ENCODE assay signal across 8 cellular contexts in the genomic region with DNA sequence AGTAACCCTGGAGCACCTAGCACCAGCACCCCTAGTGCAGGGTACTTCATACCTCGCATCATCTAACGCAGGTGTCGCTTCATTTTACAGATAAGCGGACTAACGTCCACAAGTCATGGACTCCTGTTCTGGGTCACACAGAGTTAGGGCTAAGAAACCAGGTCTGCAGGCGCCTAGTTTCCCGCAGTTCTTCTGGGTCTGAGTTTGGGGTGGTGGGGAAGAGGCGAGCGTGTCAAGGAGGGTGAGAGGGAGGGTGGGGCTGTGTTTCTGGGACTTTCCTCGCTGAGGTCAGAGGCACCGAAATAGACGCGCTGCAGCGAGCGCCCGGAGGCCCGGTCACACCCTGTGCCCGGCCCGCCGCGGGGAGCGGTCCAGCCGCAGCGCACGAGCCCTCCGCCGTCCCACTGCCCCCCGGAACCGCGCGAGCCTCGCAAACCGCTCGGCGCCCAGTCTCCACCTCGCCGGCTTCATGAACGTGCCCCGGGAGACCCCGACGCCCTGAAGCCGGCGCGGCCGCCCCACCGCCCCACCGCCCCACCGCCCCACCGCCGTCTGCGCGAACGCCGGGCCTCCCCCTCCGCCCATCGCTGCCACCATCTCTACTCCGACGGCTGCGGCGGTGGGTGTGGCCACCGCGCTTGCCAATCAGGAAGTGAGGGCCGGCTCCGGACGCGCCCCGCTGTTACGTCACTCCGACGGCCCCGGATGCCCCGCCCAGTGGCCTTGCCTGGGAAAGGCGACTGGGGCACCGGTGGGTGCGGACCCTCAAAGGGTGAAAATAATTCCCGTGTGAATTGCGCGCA. TPM values are rescaled to one million over a fixed set of nuclear protein-coding genes. Genes with fewer than 3 reads are reported as not detected.
DNase-seq lines count a peak whose midpoint lies in the region; TF ChIP-seq lines count a peak whose summit lies in the region.

No MANE protein-coding gene starts in this region.

- H3K9me2 ChIP-seq in OCI-LY7 (ENCODE audit: insufficient read depth, low read length), result no peaks in the 10 kb centered on the region

- POLR2A ChIA-PET in Caco-2 (lab: Charles Lee), result interaction anchor here (0.6 kb wide), 2 partner anchors 360 to 895 kb away, joined by 3 to 7 read pairs; no protein-coding TSS in a partner anchor
- POLR2A ChIA-PET in OCI-LY7 (lab: Charles Lee), result interaction anchor here (1.0 to 3.8 kb wide), 2 partner anchors 34 to 51 kb away, joined by 3 to 34 read pairs; no protein-coding TSS in a partner anchor

- H3K36me3 ChIP-seq in Caco-2 (ENCODE audit: control insufficient read depth, insufficient read depth, low read length), result no peaks in the 10 kb centered on the region
- H3K36me3 ChIP-seq in OCI-LY7 (ENCODE audit: insufficient read depth, low read length), result no peaks in the 10 kb centered on the region
- no peaks in the 10 kb centered on the region for H3K36me3 ChIP-seq in esophagus muscularis mucosa
- H3K36me3 ChIP-seq in muscle layer of duodenum (ENCODE audit: control insufficient read depth in 1 of 2, insufficient read depth in 2 of 2, low read length in 2 of 2), result no peaks in the 10 kb centered on the region

- no peaks in the 10 kb centered on the region for H3K27me3 Mint-ChIP-seq in Caco-2 (ENCODE audit: insufficient read depth, unreplicated experiment)

- intact Hi-C loops in Caco-2 (cut with micrococcal nuclease; ENCODE audit: unreplicated experiment) (loop anchor here (5.0 kb wide), 1 partner anchor 267 kb away; a partner anchor contains a TSS), OCI-LY7 (cut with micrococcal nuclease; ENCODE audit: unreplicated experiment) (loop anchor here (10.0 kb wide), 1 partner anchor 335 kb away; a partner anchor contains a TSS), esophagus muscularis mucosa (cut with DNase I) (loop anchor here (5.0 to 10.0 kb wide), 2 partner anchors 185 to 267 kb away; a partner anchor contains a TSS)

- H3K4me1 Mint-ChIP-seq in Caco-2 (ENCODE audit: low read depth, unreplicated experiment), result peaks cover 22% of the 10 kb centered on the region

- H3K36me3 Mint-ChIP-seq in Caco-2 (ENCODE audit: insufficient read depth, unreplicated experiment), result peaks cover 11% of the 10 kb centered on the region

- no peaks in the 10 kb centered on the region for H4K20me1 ChIP-seq in OCI-LY7 (ENCODE audit: insufficient read depth, low read length)

- TF ChIP-seq EP300 in esophagus muscularis mucosa (IDR thresholded peaks at IDR 0.05), result no peak

- H3K4me3 Mint-ChIP-seq in Caco-2 (ENCODE audit: unreplicated experiment), result peak overlapping the region; percentile 72

- H3K27me3 ChIP-seq in Caco-2 (replicated peaks; ENCODE audit: control insufficient read depth, insufficient read depth, low read length) (no peaks in the 10 kb centered on the region), esophagus muscularis mucosa (no peaks in the 10 kb centered on the region), muscle layer of duodenum (ENCODE audit: low read depth, low read length) (no peaks in the 10 kb centered on the region)

- TF ChIP-seq POLR2A in esophagus muscularis mucosa (IDR thresholded peaks at IDR 0.05; ENCODE audit: low read depth), result peak; percentile 44

- H3K4me1 ChIP-seq in Caco-2 (peaks cover 10% of the 10 kb centered on the region), OCI-LY7 (ENCODE audit: insufficient read depth, low read length, poor library complexity, severe bottlenecking) (peaks cover 55% of the 10 kb centered on the region), esophagus muscularis mucosa (peaks cover 57 to 65% (median 59%) of the 10 kb centered on the region in 4 donors), muscle layer of duodenum (ENCODE audit: control insufficient read depth in 1 of 2, insufficient read depth in 2 of 2, low read length in 2 of 2) (peaks cover 3 to 27% of the 10 kb centered on the region in 2 donors)

- H3K27ac Mint-ChIP-seq in Caco-2 (ENCODE audit: unreplicated experiment), result peak overlapping the region; percentile 21

- peak overlapping the region; percentile 44 for H3K4me3 ChIP-seq in Caco-2 (ENCODE audit: low read depth, low read length)
- peak overlapping the region; percentile 69 for H3K4me3 ChIP-seq in OCI-LY7 (ENCODE audit: low read depth, low read length, poor library complexity, severe bottlenecking)
- H3K4me3 ChIP-seq in esophagus muscularis mucosa, result peak overlapping the region; percentile 68 to 88 (median 75)
- H3K4me3 ChIP-seq in muscle layer of duodenum (ENCODE audit: low read depth in 1 of 2, low read length in 2 of 2), result peak overlapping the region; percentile 55 to 62

- TSS peak; percentile 29 for BruUV-seq in Caco-2 (replicated peaks; lab: Mats Ljungman, UMichigan)
- no TSS peak for BruUV-seq in OCI-LY7 (replicated peaks; lab: Mats Ljungman, UMichigan)

- WGBS in esophagus muscularis mucosa, result 34% methylated on average over 17 of the region's 78 CpGs

- peak overlapping the region; percentile 65; the same call in 1 of the 2 replicates for H2AFZ ChIP-seq in OCI-LY7 (ENCODE audit: low read length)

- H3K4me2 ChIP-seq in OCI-LY7 (ENCODE audit: low read length), result peak overlapping the region; percentile 82

- CTCF ChIA-PET in Caco-2 (lab: Charles Lee) (no interaction called here), OCI-LY7 (lab: Charles Lee; ENCODE audit: unreplicated experiment) (interaction anchor here (1.0 kb wide), 1 partner anchor 52 kb away, joined by 3 read pairs; no protein-coding TSS in a partner anchor)

- TF ChIP-seq CTCF in Caco-2 (IDR thresholded peaks at IDR 0.05; ENCODE audit: insufficient read depth in 1 of 2, low read depth in 1 of 2, low read length in 1 of 2, severe bottlenecking in 1 of 2, unreplicated experiment in 1 of 2) (no peak), GM20000 (IDR thresholded peaks at IDR 0.05; ENCODE audit: extremely low read depth, missing control alignments) (no peak), OCI-LY7 (conservative IDR thresholded peaks at IDR 0.05; ENCODE audit: low read length) (0 out of 2 replicates have a peak, but pooled peaks have one; percentile 8), esophagus muscularis mucosa (IDR thresholded peaks at IDR 0.05) (no peak)

- no peaks in the 10 kb centered on the region for H3K9me3 ChIP-seq in Caco-2
- no peaks in the 10 kb centered on the region for H3K9me3 ChIP-seq in OCI-LY7 (ENCODE audit: low read length)
- H3K9me3 ChIP-seq in esophagus muscularis mucosa, result no peaks in the 10 kb centered on the region
- H3K9me3 ChIP-seq in muscle layer of duodenum (ENCODE audit: control insufficient read depth in 1 of 2, low read length in 2 of 2), result no peaks in the 10 kb centered on the region

- DNase-seq in Caco-2 (peak; percentile 87 to 89), GM20000 (ENCODE audit: low spot score) (peak; percentile 92), HUDEP-2 (lab: John Stamatoyannopoulos, UW; ENCODE audit: unreplicated experiment in 76 of 76) (peak in 70 of 76 experiments; percentile 21 to 85 (median 70)), OCI-LY7 (ENCODE audit: low spot score) (peak; percentile 94), esophagus muscularis mucosa (ENCODE audit: extremely low spot score) (peak; percentile 95)
- peak; percentile 91 to 92 for DNase-seq in activated T-cell treated with anti-CD3 and anti-CD28 coated beads, Interleukin-2, amount 50 U/mL, for 48 hours
- DNase-seq in stimulated activated CD8-positive, alpha-beta memory T cell treated with anti-CD3 and anti-CD28 coated beads, Interleukin-7, amount 100 ng/mL, for 24 hours (ENCODE audit: low read depth), result peak; percentile 71

- H3K9me3 Mint-ChIP-seq in Caco-2 (ENCODE audit: unreplicated experiment), result no peaks in the 10 kb centered on the region

- H3K27ac ChIP-seq in OCI-LY7 (ENCODE audit: low read depth, low read length, poor library complexity, severe bottlenecking) (peak overlapping the region; percentile 80), esophagus muscularis mucosa (replicated peaks in 1 of 4) (peak overlapping the region; percentile 91 to 96 (median 94)), muscle layer of duodenum (ENCODE audit: low read length) (peak overlapping the region; percentile 80)

- no peaks in the 10 kb centered on the region for H3K79me2 ChIP-seq in OCI-LY7 (ENCODE audit: insufficient read depth, low read depth, low read length)

RNA-seq across cellular contexts. Expression of a gene that starts 12.3 kb away (rescaled TPM):
- total RNA-seq in Caco-2 (2022), result 39.0 and 44.5 TPM in 2 replicates
- 7.7 and 9.5 TPM in 2 replicates for total RNA-seq in OCI-LY7 (2014; rRNA removed; shearing (Covaris generic))
- total RNA-seq in OCI-LY7 (2022), result 6.0 and 6.8 TPM in 2 replicates
- 10 to 100 TPM; 33.2 to 86.3 (median 70.2) TPM for total RNA-seq in esophagus muscularis mucosa

RNA-seq across cellular contexts. Expression of a gene that starts 24.7 kb away (rescaled TPM):
- total RNA-seq in Caco-2 (2022) (not detected in 2 replicates), OCI-LY7 (2022) (0.98 and 1.2 TPM in 2 replicates), esophagus muscularis mucosa (10 to 100 TPM; 12.0 to 32.1 (median 12.6) TPM)
- 2.2 and 4.1 TPM in 2 replicates for total RNA-seq in OCI-LY7 (2014; rRNA removed; shearing (Covaris generic))

RNA-seq across cellular contexts. Expression of a gene that starts 55.8 kb away (rescaled TPM):
- total RNA-seq in Caco-2 (2022) (17.0 and 17.3 TPM in 2 replicates), OCI-LY7 (2022) (8.4 and 13.8 TPM in 2 replicates), esophagus muscularis mucosa (10 to 100 TPM; 14.7 to 54.3 (median 35.4) TPM)
- 5.5 and 6.5 TPM in 2 replicates for total RNA-seq in OCI-LY7 (2014; rRNA removed; shearing (Covaris generic))

Comparison
In these comparisons a context has a peak if more than half of its experiments do, and no peak if none do; other contexts are left out.
1. Peak in every context shown above with its lines: DNase-seq, H3K4me3 ChIP-seq and H3K27ac ChIP-seq.